In the genomic region with DNA sequence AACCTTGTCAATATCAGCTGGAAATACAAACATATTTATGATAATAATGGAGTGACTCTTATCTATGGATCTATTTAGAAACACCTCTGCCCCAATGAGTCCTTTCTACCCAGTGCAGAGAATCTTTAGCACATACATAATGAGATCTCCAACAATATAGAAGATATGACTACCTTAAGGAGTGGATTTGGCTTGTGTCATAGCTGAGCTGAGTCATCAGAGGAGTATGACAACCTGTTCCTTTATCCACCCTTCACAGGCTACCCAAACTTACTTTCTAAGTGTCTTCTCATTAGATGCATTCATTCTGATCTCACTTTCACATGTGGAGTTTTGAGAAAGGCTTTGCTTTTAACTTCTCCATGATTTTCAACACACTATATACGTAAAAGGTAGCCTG, we compare ENCODE assay signal across 14 cellular contexts.
DNase-seq lines count a peak whose midpoint lies in the region; ATAC-seq, FAIRE-seq and TF ChIP-seq lines count a peak whose summit lies in the region.
"Had no signal": no experiment of that assay in that cellular context is flagged by ENCODE, and none has a peak within 500 bp of the region (broad histone marks: within the 10 kb centered on the region; RNA-seq: fewer than 3 reads in every experiment).

No MANE protein-coding gene starts in this region.

- H2BK12ac ChIP-seq in neuronal stem cell (ENCODE audit: low read length): no peak overlapping the region

- H3K27ac ChIP-seq in mammary epithelial cell (ENCODE audit: insufficient read depth, low read depth, low read length) (no peak overlapping the region), pancreas (no peak overlapping the region), neuronal stem cell (replicated peaks; ENCODE audit: low read length) (no peak overlapping the region)

- H4K91ac ChIP-seq in neuronal stem cell (ENCODE audit: low read depth, low read length, poor library complexity): no peak overlapping the region

- H3K9me3 ChIP-seq in mammary epithelial cell (replicated peaks; ENCODE audit: insufficient read depth, low read length) (no peaks in the 10 kb centered on the region), pancreas (no peaks in the 10 kb centered on the region), neuronal stem cell (replicated peaks in 1 of 2; ENCODE audit: control insufficient read depth in 2 of 2, insufficient read depth in 1 of 2, low read depth in 1 of 2, low read length in 2 of 2) (no peaks in the 10 kb centered on the region)
- H3K9me3 ChIP-seq: HAP-1 had no signal

- dilution Hi-C loops in mammary epithelial cell (cut with HindIII; ENCODE audit: low sequenced_read_pairs): no loop called here

- no peak overlapping the region for H3K23ac ChIP-seq in neuronal stem cell (ENCODE audit: low read depth, low read length, poor library complexity)

- H3K4me1 ChIP-seq in mammary epithelial cell (ENCODE audit: insufficient read depth, low read length) (no peaks in the 10 kb centered on the region), pancreas (no peaks in the 10 kb centered on the region), neuronal stem cell (ENCODE audit: control insufficient read depth in 2 of 2, insufficient read depth in 1 of 2, low read depth in 1 of 2, low read length in 2 of 2) (no peaks in the 10 kb centered on the region)
- H3K4me1 ChIP-seq: HAP-1 had no signal

- 100% methylated on average over 1 of the region's 1 CpG for WGBS in mammary epithelial cell (ENCODE audit: low coverage, missing lambda C conversion rate)
- WGBS in pancreas, 2 donors: 44 to 53% methylated on average over 1 of the region's 1 CpG
- WGBS in neuronal stem cell (ENCODE audit: extremely low coverage in 2 of 2, insufficient read length in 2 of 2, insufficient replicate concordance in 1 of 2), 2 donors: no CpG with 5 or more reads among the region's 1 CpG

- peak; percentile 3 for DNase-seq in EL
- DNase-seq in HPDE6-E6E7 (ENCODE audit: extremely low spot score): peak; percentile 4
- peak; percentile 35 for DNase-seq in mammary epithelial cell
- peak; percentile 0 for DNase-seq in iris pigment epithelial cell (ENCODE audit: low read depth)
- no peak for DNase-seq in pancreas
- no peak for DNase-seq in GM19239 (ENCODE audit: insufficient read length, low spot score)
- no peak for DNase-seq in neuronal stem cell (ENCODE audit: low spot score)
- DNase-seq: C1 segment of cervical spinal cord; CD4-positive, alpha-beta T cell; DND-41 had no signal

- H3K27me3 ChIP-seq in mammary epithelial cell (ENCODE audit: insufficient read depth, low read length): no peaks in the 10 kb centered on the region
- no peaks in the 10 kb centered on the region for H3K27me3 ChIP-seq in pancreas
- no peaks in the 10 kb centered on the region for H3K27me3 ChIP-seq in neuronal stem cell (ENCODE audit: control insufficient read depth in 3 of 3, insufficient read depth in 3 of 3, low read depth in 1 of 3, low read length in 3 of 3)

- no peaks in the 10 kb centered on the region for H4K20me1 ChIP-seq in mammary epithelial cell (ENCODE audit: insufficient read depth, low read length)

- H3K36me3 ChIP-seq in mammary epithelial cell (ENCODE audit: insufficient read depth, low read length) (no peaks in the 10 kb centered on the region), pancreas (no peaks in the 10 kb centered on the region), neuronal stem cell (replicated peaks in 1 of 2; ENCODE audit: control insufficient read depth in 2 of 2, insufficient read depth in 2 of 2, low read length in 2 of 2) (no peaks in the 10 kb centered on the region)
- H3K36me3 ChIP-seq: HAP-1 had no signal

- no peaks in the 10 kb centered on the region for H3K79me1 ChIP-seq in neuronal stem cell (ENCODE audit: low read depth, low read length)

- H3K14ac ChIP-seq in neuronal stem cell (ENCODE audit: low read length): no peak overlapping the region

- H2BK15ac ChIP-seq in neuronal stem cell (ENCODE audit: low read length): no peak overlapping the region

- H3K4ac ChIP-seq in neuronal stem cell (ENCODE audit: low read length): no peak overlapping the region

- H2BK120ac ChIP-seq in neuronal stem cell (ENCODE audit: low read depth, low read length): no peak overlapping the region

- H4K8ac ChIP-seq in neuronal stem cell (ENCODE audit: low read depth, low read length): no peak overlapping the region

- intact Hi-C loops in mammary epithelial cell (cut with micrococcal nuclease): no loop called here
- intact Hi-C loops in pancreas (cut with DNase I): no loop called here

- no peaks in the 10 kb centered on the region for H3K79me2 ChIP-seq in mammary epithelial cell (ENCODE audit: insufficient read depth, low read length)

- H2AK5ac ChIP-seq in neuronal stem cell (ENCODE audit: low read depth, low read length): no peak overlapping the region

- no peak for ATAC-seq in pancreas
- ATAC-seq: GM12878 had no signal

- no peak overlapping the region for H3K9ac ChIP-seq in mammary epithelial cell (ENCODE audit: insufficient read depth, low read length)
- H3K9ac ChIP-seq in neuronal stem cell (ENCODE audit: low read depth, low read length, poor library complexity): no peak overlapping the region

- in situ Hi-C loops in mammary epithelial cell (cut with MboI; ENCODE audit: low sequenced_read_pairs in 2 of 2): no loop called here

- H3K4me3 ChIP-seq in mammary epithelial cell (replicated peaks in 1 of 3; ENCODE audit: insufficient read depth in 1 of 3, low read depth in 2 of 3, low read length in 3 of 3) (no peak overlapping the region), pancreas (no peak overlapping the region), neuronal stem cell (ENCODE audit: low read length in 2 of 2) (no peak overlapping the region)
- H3K4me3 ChIP-seq: GM12878, HAP-1 had no signal

- H3K4me2 ChIP-seq in mammary epithelial cell (ENCODE audit: insufficient read depth, low read depth, low read length) (no peak overlapping the region), neuronal stem cell (ENCODE audit: insufficient read depth, low read length, poor library complexity, severe bottlenecking) (no peak overlapping the region)

- H2BK5ac ChIP-seq in neuronal stem cell (ENCODE audit: low read length): no peak overlapping the region

- H3K18ac ChIP-seq in neuronal stem cell (ENCODE audit: low read length): no peak overlapping the region

- H2AFZ ChIP-seq in mammary epithelial cell (ENCODE audit: low read depth, low read length): no peak overlapping the region
- no peak overlapping the region for H2AFZ ChIP-seq in neuronal stem cell (ENCODE audit: low read length)

- no TSS peak for BruUV-seq in mammary epithelial cell (replicated peaks; lab: Mats Ljungman, UMichigan)

- FAIRE-seq in pancreas (lab: Jason Lieb, UNC) (no peak), GM19239 (lab: Jason Lieb, UNC) (no peak)
- FAIRE-seq: A204.1, GM12878, H1 had no signal

- TF ChIP-seq CTCF in mammary epithelial cell (conservative IDR thresholded peaks at IDR 0.05 in 1 of 2, IDR thresholded peaks at IDR 0.05 in 1 of 2; ENCODE audit: extremely low read depth in 1 of 2, insufficient read depth in 1 of 2, low read depth in 1 of 2, low read length in 2 of 2): no peak
- no peak for TF ChIP-seq CTCF in pancreas (IDR thresholded peaks at IDR 0.05)

- CTCF ChIA-PET in mammary epithelial cell (lab: Charles Lee; ENCODE audit: low non-redundant PET): no interaction called here

Comparison
In these comparisons a context has a peak if more than half of its experiments do, and no peak if none do; other contexts are left out.
1. DNase-seq: peak in EL (single experiment), HPDE6-E6E7 (single experiment), mammary epithelial cell (single experiment) and iris pigment epithelial cell (single experiment); none in pancreas (0 of 6), GM19239 (single experiment) and neuronal stem cell (single experiment).